ENCODE assay signal across 8 cellular contexts in genomic region chr4:87007345-87008181, GRCh38.
DNase-seq lines count a peak whose midpoint lies in the region; ATAC-seq and TF ChIP-seq lines count a peak whose summit lies in the region.

No MANE protein-coding gene starts in this region.

- no peaks in the 10 kb centered on the region for H3K36me3 ChIP-seq in ACC112 (ENCODE audit: insufficient read depth, low read length)
- H3K36me3 ChIP-seq in HAP-1 (replicated peaks): no peaks in the 10 kb centered on the region
- H3K36me3 ChIP-seq in OCI-LY3 (replicated peaks; ENCODE audit: low read depth, low read length): no peaks in the 10 kb centered on the region
- H3K36me3 ChIP-seq in neuron (ENCODE audit: insufficient read depth, low read length): no peaks in the 10 kb centered on the region

- peak; percentile 59 to 79 for DNase-seq in HAP-1 (ENCODE audit: low spot score in 2 of 2)
- peak in 3 of 4 experiments; percentile 0 to 17 (median 3) for DNase-seq in activated naive CD4-positive, alpha-beta T cell (lab: John Stamatoyannopoulos, UW)
- DNase-seq in fibroblast of villous mesenchyme (ENCODE audit: low read depth): peak; percentile 74
- DNase-seq in type B pancreatic cell (ENCODE audit: extremely low spot score, unreplicated experiment): no peak

- H3K27ac ChIP-seq in ACC112 (ENCODE audit: low read depth, low read length): peak overlapping the region; percentile 97
- peak overlapping the region; percentile 82 for H3K27ac ChIP-seq in OCI-LY3 (ENCODE audit: low read length)

- H4K20me1 ChIP-seq in OCI-LY3 (ENCODE audit: insufficient read depth, low read length): peaks cover 46% of the 10 kb centered on the region

- peak overlapping the region; percentile 30 for H2AFZ ChIP-seq in ACC112 (ENCODE audit: low read length, unreplicated experiment)
- H2AFZ ChIP-seq in OCI-LY3 (ENCODE audit: low read depth, low read length): no peak overlapping the region
- peak overlapping the region; percentile 84 for H2AFZ ChIP-seq in neuron (ENCODE audit: low read depth, low read length)

- no peaks in the 10 kb centered on the region for H3K36me3 Mint-ChIP-seq in type B pancreatic cell

- H3K79me2 ChIP-seq in ACC112 (ENCODE audit: control insufficient read depth, insufficient read depth, low read length, unreplicated experiment): peaks cover 62% of the 10 kb centered on the region
- H3K79me2 ChIP-seq in OCI-LY3 (ENCODE audit: low read length): peaks cover 65% of the 10 kb centered on the region

- H3K27me3 ChIP-seq in ACC112 (ENCODE audit: insufficient read depth, low read length) (no peaks in the 10 kb centered on the region), HAP-1 (ENCODE audit: low read depth) (no peaks in the 10 kb centered on the region), OCI-LY3 (ENCODE audit: low read depth, low read length) (no peaks in the 10 kb centered on the region), neuron (ENCODE audit: insufficient read depth, low read length) (no peaks in the 10 kb centered on the region)

- H3K9me3 Mint-ChIP-seq in type B pancreatic cell: no peaks in the 10 kb centered on the region

- TF ChIP-seq CTCF in OCI-LY3 (IDR thresholded peaks at IDR 0.05; ENCODE audit: low read depth, low read length) (no peak), fibroblast of villous mesenchyme (IDR thresholded peaks at IDR 0.05; ENCODE audit: insufficient read depth, low read depth, low read length) (no peak), type B pancreatic cell (conservative IDR thresholded peaks at IDR 0.05) (no peak)

- H3K4me3 ChIP-seq in ACC112 (ENCODE audit: low read depth, low read length) (peak overlapping the region; percentile 95), HAP-1 (peak overlapping the region; percentile 86), OCI-LY3 (ENCODE audit: low read length) (peak overlapping the region; percentile 93), fibroblast of villous mesenchyme (ENCODE audit: low read depth, low read length) (peak overlapping the region; percentile 95), neuron (ENCODE audit: low read length) (peak overlapping the region; percentile 82)

- H3K27me3 Mint-ChIP-seq in type B pancreatic cell: no peaks in the 10 kb centered on the region

- peak overlapping the region; percentile 92 for H3K4me2 ChIP-seq in OCI-LY3 (ENCODE audit: low read length)

- H3K9me3 ChIP-seq in HAP-1 (no peaks in the 10 kb centered on the region), OCI-LY3 (ENCODE audit: insufficient read depth, low read length) (no peaks in the 10 kb centered on the region), neuron (ENCODE audit: low read length) (no peaks in the 10 kb centered on the region)

- in situ Hi-C loops in HAP-1 (cut with MboI; ENCODE audit: low sequenced_read_pairs): loop anchor here (10.0 kb wide), 1 partner anchor 63 kb away; no protein-coding TSS in a partner anchor

- H3K4me3 Mint-ChIP-seq in type B pancreatic cell: peak overlapping the region; percentile 96

- H3K4me1 ChIP-seq in ACC112 (ENCODE audit: control insufficient read depth, insufficient read depth, low read length, unreplicated experiment): peaks cover 32% of the 10 kb centered on the region
- peaks cover 33% of the 10 kb centered on the region for H3K4me1 ChIP-seq in HAP-1
- H3K4me1 ChIP-seq in OCI-LY3 (ENCODE audit: low read length): peaks cover 48% of the 10 kb centered on the region
- H3K4me1 ChIP-seq in neuron (ENCODE audit: insufficient read depth, low read length): peaks cover 36% of the 10 kb centered on the region

- peak overlapping the region; percentile 89 for H3K27ac Mint-ChIP-seq in type B pancreatic cell

- peak overlapping the region; percentile 84 for H3K9ac ChIP-seq in OCI-LY3 (ENCODE audit: low read length)

- peaks cover 54% of the 10 kb centered on the region for H3K4me1 Mint-ChIP-seq in type B pancreatic cell (ENCODE audit: unreplicated experiment)

- ATAC-seq in GM21529 (IDR thresholded peaks at IDR 0.05; ENCODE audit: unreplicated experiment): no peak
